19 cellular contexts compared by ENCODE assay signal in genomic region chr15:32887090-32887489, GRCh38.
"Had no signal": no experiment of that assay in that cellular context is flagged by ENCODE, and none has a peak within 500 bp of the region (broad histone marks: within the 10 kb centered on the region; RNA-seq: fewer than 3 reads in every experiment).

No MANE protein-coding gene starts in this region.

- H3K27ac Mint-ChIP-seq: activated CD4-positive, alpha-beta T cell treated with anti-CD3 and anti-CD28 coated beads, Interleukin-2, amount 10 ng/mL, durations not matched to agents 7 days and 5 days; activated naive CD8-positive, alpha-beta T cell treated with anti-CD3 and anti-CD28 coated beads for 36 hours; activated T-helper 1 cell treated with anti-CD3 and anti-CD28 coated beads, Interleukin-12 subunit alpha, Interleukin-12 subunit beta, Interleukin-2, Interleukin-4 antibody, amounts not matched to agents 30 ng/mL and 10 ng/mL and 1 ng/mL, durations not matched to agents 14 hours and 24 hours and 36 hours; naive thymus-derived CD8-positive, alpha-beta T cell; stimulated activated memory B cell treated with anti-CD40 and anti-IgM and Interleukin-4, amounts not matched to agents 10 μg/mL and 1 μg/mL and 100 μg/mL, for 72 hours; type B pancreatic cell had no signal

- H3K4me1 ChIP-seq: gastrocnemius medialis, heart right ventricle had no signal

- H3K36me3 ChIP-seq: gastrocnemius medialis had no signal

- H3K9me3 Mint-ChIP-seq: activated CD4-positive, alpha-beta T cell treated with anti-CD3 and anti-CD28 coated beads, Interleukin-2, amount 10 ng/mL, durations not matched to agents 7 days and 5 days; activated naive CD8-positive, alpha-beta T cell treated with anti-CD3 and anti-CD28 coated beads for 36 hours; activated T-helper 1 cell treated with anti-CD3 and anti-CD28 coated beads, Interleukin-12 subunit alpha, Interleukin-12 subunit beta, Interleukin-2, Interleukin-4 antibody, amounts not matched to agents 30 ng/mL and 10 ng/mL and 1 ng/mL, durations not matched to agents 14 hours and 24 hours and 36 hours; central memory CD8-positive, alpha-beta T cell; naive thymus-derived CD8-positive, alpha-beta T cell; type B pancreatic cell had no signal

- H3K9me3 ChIP-seq: gastrocnemius medialis, mucosa of descending colon had no signal

- H3K36me3 Mint-ChIP-seq: activated naive CD8-positive, alpha-beta T cell treated with anti-CD3 and anti-CD28 coated beads for 36 hours; stimulated activated memory B cell treated with anti-CD40 and anti-IgM and Interleukin-4, amounts not matched to agents 10 μg/mL and 1 μg/mL and 100 μg/mL, for 72 hours; type B pancreatic cell had no signal

- H3K4me1 Mint-ChIP-seq: activated CD4-positive, alpha-beta T cell treated with anti-CD3 and anti-CD28 coated beads, Interleukin-2, amount 10 ng/mL, durations not matched to agents 7 days and 5 days; activated naive CD8-positive, alpha-beta T cell treated with anti-CD3 and anti-CD28 coated beads for 36 hours; central memory CD8-positive, alpha-beta T cell; naive thymus-derived CD8-positive, alpha-beta T cell; stimulated activated memory B cell treated with anti-CD40 and anti-IgM and Interleukin-4, amounts not matched to agents 10 μg/mL and 1 μg/mL and 100 μg/mL, for 72 hours had no signal

- H3K27ac ChIP-seq: brain microvascular endothelial cell, gastrocnemius medialis, heart right ventricle had no signal

- DNase-seq: activated CD4-positive, alpha-beta T cell treated with anti-CD3 and anti-CD28 coated beads, Interleukin-2, amount 10 ng/mL, durations not matched to agents 7 days and 5 days; activated CD4-positive, CD25-positive, alpha-beta regulatory T cell; activated naive CD8-positive, alpha-beta T cell treated with anti-CD3 and anti-CD28 coated beads for 36 hours; amygdala; brain microvascular endothelial cell; effector memory CD4-positive, alpha-beta T cell; gastrocnemius medialis; heart right ventricle; mammary epithelial cell; mucosa of descending colon; naive thymus-derived CD8-positive, alpha-beta T cell; posterior cingulate gyrus; retina; stimulated activated CD4-positive, alpha-beta T cell treated with anti-CD3 and anti-CD28 coated beads, Interleukin-2, amount 100 ng/mL, for 48 hours; T-helper 2 cell had no signal

- ATAC-seq: gastrocnemius medialis; heart right ventricle; mucosa of descending colon; naive thymus-derived CD8-positive, alpha-beta T cell; stimulated activated memory B cell treated with anti-CD40 and anti-IgM and Interleukin-4, amounts not matched to agents 10 μg/mL and 1 μg/mL and 100 μg/mL, for 72 hours had no signal

- H3K4me3 Mint-ChIP-seq: activated CD4-positive, alpha-beta T cell treated with anti-CD3 and anti-CD28 coated beads, Interleukin-2, amount 10 ng/mL, durations not matched to agents 7 days and 5 days; activated naive CD8-positive, alpha-beta T cell treated with anti-CD3 and anti-CD28 coated beads for 36 hours; activated T-helper 1 cell treated with anti-CD3 and anti-CD28 coated beads, Interleukin-12 subunit alpha, Interleukin-12 subunit beta, Interleukin-2, Interleukin-4 antibody, amounts not matched to agents 30 ng/mL and 10 ng/mL and 1 ng/mL, durations not matched to agents 14 hours and 24 hours and 36 hours; central memory CD8-positive, alpha-beta T cell; naive thymus-derived CD8-positive, alpha-beta T cell; stimulated activated memory B cell treated with anti-CD40 and anti-IgM and Interleukin-4, amounts not matched to agents 10 μg/mL and 1 μg/mL and 100 μg/mL, for 72 hours; type B pancreatic cell had no signal

- H3K27me3 Mint-ChIP-seq: activated CD4-positive, alpha-beta T cell treated with anti-CD3 and anti-CD28 coated beads, Interleukin-2, amount 10 ng/mL, durations not matched to agents 7 days and 5 days; activated naive CD8-positive, alpha-beta T cell treated with anti-CD3 and anti-CD28 coated beads for 36 hours; central memory CD8-positive, alpha-beta T cell; naive thymus-derived CD8-positive, alpha-beta T cell; stimulated activated memory B cell treated with anti-CD40 and anti-IgM and Interleukin-4, amounts not matched to agents 10 μg/mL and 1 μg/mL and 100 μg/mL, for 72 hours; type B pancreatic cell had no signal

- H3K4me3 ChIP-seq: gastrocnemius medialis, heart right ventricle, mucosa of descending colon had no signal

- H3K27me3 ChIP-seq: brain microvascular endothelial cell, gastrocnemius medialis, heart right ventricle had no signal
